Comparison of ENCODE assay signal across 1 cellular context in the genomic region with DNA sequence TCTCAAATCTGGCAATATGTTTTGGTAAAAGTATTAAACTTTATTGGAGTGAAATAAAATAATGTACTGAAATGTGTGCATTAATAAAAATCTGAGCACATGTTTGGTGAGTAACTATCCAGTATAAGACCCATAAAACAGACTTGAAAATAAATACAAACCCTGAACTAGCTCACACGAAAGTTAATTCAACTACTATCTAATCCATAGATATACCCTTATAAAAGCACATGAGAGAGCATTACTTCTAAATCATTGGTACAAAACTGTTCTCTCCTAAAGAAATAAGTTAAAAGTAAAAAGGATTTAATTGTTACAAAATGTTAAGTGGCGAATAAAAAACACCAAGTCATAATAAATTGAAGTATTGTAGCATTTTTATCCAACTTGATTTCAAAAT.
TF ChIP-seq lines count a peak whose summit lies in the region.

No MANE protein-coding gene starts in this region.

TF ChIP-seq in SK-N-SH treated with all-trans-retinoic acid at 6 μM for 48 hours, 23 proteins besides CTCF, POLR2A, EP300 and RAD21 (continued from another document):
- TF ChIP-seq, protein P1, sequence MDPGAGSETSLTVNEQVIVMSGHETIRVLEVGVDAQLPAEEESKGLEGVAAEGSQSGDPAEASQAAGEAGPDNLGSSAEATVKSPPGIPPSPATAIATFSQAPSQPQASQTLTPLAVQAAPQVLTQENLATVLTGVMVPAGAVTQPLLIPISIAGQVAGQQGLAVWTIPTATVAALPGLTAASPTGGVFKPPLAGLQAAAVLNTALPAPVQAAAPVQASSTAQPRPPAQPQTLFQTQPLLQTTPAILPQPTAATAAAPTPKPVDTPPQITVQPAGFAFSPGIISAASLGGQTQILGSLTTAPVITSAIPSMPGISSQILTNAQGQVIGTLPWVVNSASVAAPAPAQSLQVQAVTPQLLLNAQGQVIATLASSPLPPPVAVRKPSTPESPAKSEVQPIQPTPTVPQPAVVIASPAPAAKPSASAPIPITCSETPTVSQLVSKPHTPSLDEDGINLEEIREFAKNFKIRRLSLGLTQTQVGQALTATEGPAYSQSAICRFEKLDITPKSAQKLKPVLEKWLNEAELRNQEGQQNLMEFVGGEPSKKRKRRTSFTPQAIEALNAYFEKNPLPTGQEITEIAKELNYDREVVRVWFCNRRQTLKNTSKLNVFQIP (CRISPR knock-in tag; IDR thresholded peaks at IDR 0.05; ENCODE audit: borderline replicate concordance, low read depth): no peak
- TF ChIP-seq ZC3H10 (CRISPR knock-in tag; IDR thresholded peaks at IDR 0.05): no peak
- TF ChIP-seq, protein P2, sequence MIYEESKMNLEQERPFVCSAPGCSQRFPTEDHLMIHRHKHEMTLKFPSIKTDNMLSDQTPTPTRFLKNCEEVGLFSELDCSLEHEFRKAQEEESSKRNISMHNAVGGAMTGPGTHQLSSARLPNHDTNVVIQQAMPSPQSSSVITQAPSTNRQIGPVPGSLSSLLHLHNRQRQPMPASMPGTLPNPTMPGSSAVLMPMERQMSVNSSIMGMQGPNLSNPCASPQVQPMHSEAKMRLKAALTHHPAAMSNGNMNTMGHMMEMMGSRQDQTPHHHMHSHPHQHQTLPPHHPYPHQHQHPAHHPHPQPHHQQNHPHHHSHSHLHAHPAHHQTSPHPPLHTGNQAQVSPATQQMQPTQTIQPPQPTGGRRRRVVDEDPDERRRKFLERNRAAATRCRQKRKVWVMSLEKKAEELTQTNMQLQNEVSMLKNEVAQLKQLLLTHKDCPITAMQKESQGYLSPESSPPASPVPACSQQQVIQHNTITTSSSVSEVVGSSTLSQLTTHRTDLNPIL (CRISPR knock-in tag; IDR thresholded peaks at IDR 0.05; ENCODE audit: low read depth): no peak
- no peak for TF ChIP-seq ARNTL (CRISPR knock-in tag; IDR thresholded peaks at IDR 0.05; ENCODE audit: borderline replicate concordance, low read depth)
- TF ChIP-seq ESRRG (CRISPR knock-in tag; IDR thresholded peaks at IDR 0.05): no peak
- no peak for TF ChIP-seq CSRNP3 (CRISPR knock-in tag; IDR thresholded peaks at IDR 0.05)
- no peak for TF ChIP-seq CSDC2 (CRISPR knock-in tag; IDR thresholded peaks at IDR 0.05)
- TF ChIP-seq ZFP30 (CRISPR knock-in tag; IDR thresholded peaks at IDR 0.05): no peak
- TF ChIP-seq ZNF565 (CRISPR knock-in tag; conservative IDR thresholded peaks at IDR 0.05; ENCODE audit: low read depth): no peak
- TF ChIP-seq GLIS3 (CRISPR knock-in tag; IDR thresholded peaks at IDR 0.05): no peak
